In genomic region chr3:111979689-111980025, GRCh38 we compare ENCODE assay signal across 8 cellular contexts. TPM values are rescaled to one million over a fixed set of nuclear protein-coding genes. Genes with fewer than 3 reads are reported as not detected.
A peak's percentile ranks its signal among the peaks of the same experiment; 100 is the strongest.
DNase-seq lines count a peak whose midpoint lies in the region; ATAC-seq and TF ChIP-seq lines count a peak whose summit lies in the region.

No MANE protein-coding gene starts in this region.

- peak overlapping the region; percentile 85 for H3K4me3 Mint-ChIP-seq in dendritic cell treated with granulocyte-macrophage colony-stimulating factor and Interleukin-4, amounts not matched to agents 40 ng/mL and 50 ng/mL, for 4 days
- H3K4me3 Mint-ChIP-seq in naive thymus-derived CD4-positive, alpha-beta T cell, result peak overlapping the region; percentile 82 to 97 (median 92)

- ATAC-seq in naive thymus-derived CD4-positive, alpha-beta T cell, result peak; percentile 23

- peaks cover 17% of the 10 kb centered on the region for H3K36me3 Mint-ChIP-seq in dendritic cell treated with granulocyte-macrophage colony-stimulating factor and Interleukin-4, amounts not matched to agents 40 ng/mL and 50 ng/mL, for 4 days (ENCODE audit: low read depth)
- H3K36me3 Mint-ChIP-seq in naive thymus-derived CD4-positive, alpha-beta T cell, result peaks cover 0 to 17% (median 6%) of the 10 kb centered on the region in 5 donors

- H3K36me3 ChIP-seq in naive thymus-derived CD4-positive, alpha-beta T cell (ENCODE audit: control insufficient read depth in 2 of 3, insufficient read depth in 3 of 3, low read length in 3 of 3), result peaks cover 0 to 5% (median 0%) of the 10 kb centered on the region in 3 experiments

- no peaks in the 10 kb centered on the region for H3K27me3 ChIP-seq in naive thymus-derived CD4-positive, alpha-beta T cell (ENCODE audit: control insufficient read depth in 2 of 2, insufficient read depth in 2 of 2, low read length in 2 of 2)

- TF ChIP-seq CTCF in GM12875 (IDR thresholded peaks at IDR 0.05; ENCODE audit: borderline replicate concordance, insufficient read depth, low read depth, low read length), result no peak

- peak overlapping the region; percentile 95 for H3K4me3 ChIP-seq in GM12875 (ENCODE audit: low read depth, low read length)
- H3K4me3 ChIP-seq in naive thymus-derived CD4-positive, alpha-beta T cell (ENCODE audit: low read length), result peak overlapping the region; percentile 83

- no peaks in the 10 kb centered on the region for H3K9me3 ChIP-seq in naive thymus-derived CD4-positive, alpha-beta T cell (ENCODE audit: control insufficient read depth in 2 of 3, low read length in 3 of 3)

- DNase-seq in NCI-H1694 treated with DMSO at 0.1 percent for 48 hours (lab: John Stamatoyannopoulos, UW) (peak; percentile 39), NCI-H226 (no peak), SW 1271 (lab: John Stamatoyannopoulos, UW) (no peak), pons (ENCODE audit: low spot score) (no peak), NCI-H2029 (lab: John Stamatoyannopoulos, UW) (no peak)
- DNase-seq in naive thymus-derived CD4-positive, alpha-beta T cell, result peak in 2 of 9 donors; percentile 12 to 26

- peaks cover 26% of the 10 kb centered on the region for H3K4me1 Mint-ChIP-seq in dendritic cell treated with granulocyte-macrophage colony-stimulating factor and Interleukin-4, amounts not matched to agents 40 ng/mL and 50 ng/mL, for 4 days (ENCODE audit: low read depth)
- H3K4me1 Mint-ChIP-seq in naive thymus-derived CD4-positive, alpha-beta T cell, result peaks cover 23 to 63% (median 53%) of the 10 kb centered on the region in 7 donors

- CTCF ChIA-PET in naive thymus-derived CD4-positive, alpha-beta T cell (lab: Charles Lee), result interaction anchor here (0.8 to 3.3 kb wide), 5 partner anchors 9 to 262 kb away, joined by 3 to 22 read pairs (median 7); no protein-coding TSS in a partner anchor

- peak overlapping the region; percentile 75 for H3K27ac ChIP-seq in naive thymus-derived CD4-positive, alpha-beta T cell (ENCODE audit: low read depth, low read length)

- no peaks in the 10 kb centered on the region for H3K27me3 Mint-ChIP-seq in dendritic cell treated with granulocyte-macrophage colony-stimulating factor and Interleukin-4, amounts not matched to agents 40 ng/mL and 50 ng/mL, for 4 days
- H3K27me3 Mint-ChIP-seq in naive thymus-derived CD4-positive, alpha-beta T cell, result peaks cover 0 to 21% (median 0%) of the 10 kb centered on the region in 5 donors

- POLR2A ChIA-PET in naive thymus-derived CD4-positive, alpha-beta T cell (lab: Charles Lee), result interaction anchor here (0.5 to 2.3 kb wide), 15 partner anchors 9 to 313 kb away, joined by 3 to 13 read pairs (median 6); partner anchors contain the start of gene PHLDB2

- H3K4me1 ChIP-seq in naive thymus-derived CD4-positive, alpha-beta T cell (ENCODE audit: control insufficient read depth in 2 of 2, insufficient read depth in 2 of 2, low read length in 2 of 2), result peaks cover 16 to 24% of the 10 kb centered on the region in 2 donors

- no peaks in the 10 kb centered on the region for H3K9me3 Mint-ChIP-seq in dendritic cell treated with granulocyte-macrophage colony-stimulating factor and Interleukin-4, amounts not matched to agents 40 ng/mL and 50 ng/mL, for 4 days
- peaks cover 0 to 4% (median 0%) of the 10 kb centered on the region in 11 donors for H3K9me3 Mint-ChIP-seq in naive thymus-derived CD4-positive, alpha-beta T cell

- peak overlapping the region; percentile 95 for H3K27ac Mint-ChIP-seq in dendritic cell treated with granulocyte-macrophage colony-stimulating factor and Interleukin-4, amounts not matched to agents 40 ng/mL and 50 ng/mL, for 4 days
- H3K27ac Mint-ChIP-seq in naive thymus-derived CD4-positive, alpha-beta T cell, result peak overlapping the region; percentile 92 to 96 (median 94)

- intact Hi-C loops in dendritic cell treated with granulocyte-macrophage colony-stimulating factor and Interleukin-4, amounts not matched to agents 40 ng/mL and 50 ng/mL, for 4 days (cut with micrococcal nuclease), result no loop called here
- intact Hi-C loops in naive thymus-derived CD4-positive, alpha-beta T cell (cut with micrococcal nuclease), result loop anchor here (1.0 to 10.0 kb wide), 13 partner anchors 10 to 909 kb away; partner anchors contain the start of genes CD96 (in 2 of the 2), NECTIN3 (in 2 of the 2), SLC35A5 (in 2 of the 2) and C3orf52 (in 1 of the 2)

RNA-seq across cellular contexts. Expression of gene ABHD10, which starts 0.8 kb away (rescaled TPM):
- 10 to 100 TPM; 18.4 to 43.6 (median 34.9) TPM for total RNA-seq in naive thymus-derived CD4-positive, alpha-beta T cell
- 10 to 100 TPM; 37.8 to 44.5 TPM for polyA plus RNA-seq in naive thymus-derived CD4-positive, alpha-beta T cell

RNA-seq across cellular contexts. Expression of gene TAGLN3, which starts 19.1 kb away (rescaled TPM):
- total RNA-seq in naive thymus-derived CD4-positive, alpha-beta T cell, result under 1 TPM in 1 of 5 experiments, not detected in 4; 0.51 TPM
- not detected for polyA plus RNA-seq in naive thymus-derived CD4-positive, alpha-beta T cell

RNA-seq across cellular contexts. Expression of gene TMPRSS7, which starts 54.9 kb away (rescaled TPM):
- total RNA-seq in naive thymus-derived CD4-positive, alpha-beta T cell, result not detected
- polyA plus RNA-seq in naive thymus-derived CD4-positive, alpha-beta T cell, result under 1 TPM in 1 of 2 donors, not detected in 1; 0.09 TPM
